Comparison of ENCODE assay signal across 19 cellular contexts in genomic region chr14:95038521-95039250, GRCh38.
A peak's percentile ranks its signal among the peaks of the same experiment; 100 is the strongest.
DNase-seq lines count a peak whose midpoint lies in the region; ATAC-seq and TF ChIP-seq lines count a peak whose summit lies in the region.
"Had no signal": no experiment of that assay in that cellular context is flagged by ENCODE, and none has a peak within 500 bp of the region (broad histone marks: within the 10 kb centered on the region; RNA-seq: fewer than 3 reads in every experiment).

No MANE protein-coding gene starts in this region.

- TF ChIP-seq POLR2A in esophagus muscularis mucosa (IDR thresholded peaks at IDR 0.05; ENCODE audit: low read depth): no peak

- whole genome bisulfite sequencing in esophagus muscularis mucosa: 88% methylated on average over 7 of the region's 9 CpGs

- no peak for ATAC-seq in sciatic nerve
- ATAC-seq in HG02870 (IDR thresholded peaks at IDR 0.05; ENCODE audit: unreplicated experiment): no peak
- ATAC-seq: K562, Panc1 had no signal

- H3K27me3 ChIP-seq in H7 (ENCODE audit: control insufficient read depth, insufficient read depth, low read length): no peaks in the 10 kb centered on the region
- H3K27me3 ChIP-seq in esophagus muscularis mucosa: no peaks in the 10 kb centered on the region
- H3K27me3 ChIP-seq: BE2C, MG63 had no signal

- H3K9me3 ChIP-seq in esophagus muscularis mucosa: peaks cover 0 to 1% (median under 1%) of the 10 kb centered on the region in 4 donors
- H3K9me3 ChIP-seq: BE2C, MG63 had no signal

- intact Hi-C loops in esophagus muscularis mucosa (cut with DNase I) (no loop called here), sciatic nerve (cut with DNase I) (no loop called here)

- H3K36me3 ChIP-seq in H7 (replicated peaks; ENCODE audit: control insufficient read depth, insufficient read depth, low read length) (no peaks in the 10 kb centered on the region), esophagus muscularis mucosa (no peaks in the 10 kb centered on the region)
- H3K36me3 ChIP-seq: BE2C, MG63 had no signal

- peaks cover 0 to 2% (median 0%) of the 10 kb centered on the region in 4 donors for H3K4me1 ChIP-seq in esophagus muscularis mucosa
- H3K4me1 ChIP-seq: BE2C had no signal

- TF ChIP-seq EP300 in esophagus muscularis mucosa (IDR thresholded peaks at IDR 0.05): no peak

- TF ChIP-seq CTCF in esophagus muscularis mucosa (IDR thresholded peaks at IDR 0.05): no peak

- DNase-seq in D341Med (ENCODE audit: low spot score): peak; percentile 15
- DNase-seq in H7: peak; percentile 2
- DNase-seq in esophagus muscularis mucosa (ENCODE audit: extremely low spot score): peak; percentile 90
- DNase-seq in sciatic nerve (ENCODE audit: low spot score): peak; percentile 34
- no peak for DNase-seq in activated CD4-positive, CD25-positive, alpha-beta regulatory T cell treated with anti-CD3 and anti-CD28 coated beads, Interleukin-2, amount 50 U/mL, for 72 hours
- DNase-seq in SW 1271 (lab: John Stamatoyannopoulos, UW): no peak
- DNase-seq: BE2C, EL, GF-D8, HFFc6, MG63, NCI-H1417, NCI-H1694 treated with DMSO at 0.1 percent for 48 hours, NCI-H2081 treated with DMSO at 0.1 percent for 48 hours, NCI-H2171 treated with DMSO at 0.1 percent for 48 hours, NCI-H82 had no signal

- H3K4me3 ChIP-seq in H7 (ENCODE audit: insufficient read depth, low read depth, low read length): no peak overlapping the region
- H3K4me3 ChIP-seq in esophagus muscularis mucosa: no peak overlapping the region
- H3K4me3 ChIP-seq: K562, MG63 had no signal

- no peak overlapping the region for H3K27ac ChIP-seq in esophagus muscularis mucosa (replicated peaks in 1 of 4)

Comparison
In these comparisons a context has a peak if more than half of its experiments do, and no peak if none do; other contexts are left out.
1. DNase-seq: peak in D341Med (single experiment), H7 (single experiment), esophagus muscularis mucosa (single experiment) and sciatic nerve (single experiment); none in activated CD4-positive, CD25-positive, alpha-beta regulatory T cell treated with anti-CD3 and anti-CD28 coated beads, Interleukin-2, amount 50 U/mL, for 72 hours (single experiment) and SW 1271 (0 of 2).